ENCODE assay signal across 21 cellular contexts in genomic region chr6:20575691-20576451, GRCh38. TPM values are rescaled to one million over a fixed set of nuclear protein-coding genes. Genes with fewer than 3 reads are reported as not detected.
DNase-seq lines count a peak whose midpoint lies in the region; ATAC-seq, FAIRE-seq and TF ChIP-seq lines count a peak whose summit lies in the region.
"Had no signal": no experiment of that assay in that cellular context is flagged by ENCODE, and none has a peak within 500 bp of the region (broad histone marks: within the 10 kb centered on the region; RNA-seq: fewer than 3 reads in every experiment).

No MANE protein-coding gene starts in this region.

- FAIRE-seq in pancreas (lab: Jason Lieb, UNC): no peak
- FAIRE-seq: H1 had no signal

- TF ChIP-seq CTCF in endothelial cell (IDR thresholded peaks at IDR 0.05; ENCODE audit: unreplicated experiment) (no peak), pancreas (IDR thresholded peaks at IDR 0.05) (no peak)

- H3K4me3 Mint-ChIP-seq in endothelial cell (ENCODE audit: unreplicated experiment): no peak overlapping the region
- H3K4me3 Mint-ChIP-seq: activated B cell treated with CpG ODN at 0.5 μM for 24 hours; activated CD4-positive, alpha-beta memory T cell treated with anti-CD3 and anti-CD28 coated beads for 36 hours; activated T-cell treated with anti-CD3 and anti-CD28 coated beads, Interleukin-2, amount 50 U/mL, for 24 hours; CD8-positive, alpha-beta T cell; IgD-negative memory B cell; neural crest cell; type B pancreatic cell had no signal

- H3K36me3 Mint-ChIP-seq in endothelial cell (ENCODE audit: low read depth, unreplicated experiment): no peaks in the 10 kb centered on the region

- H3K27me3 Mint-ChIP-seq in endothelial cell (ENCODE audit: unreplicated experiment): no peaks in the 10 kb centered on the region
- H3K27me3 Mint-ChIP-seq: activated B cell treated with CpG ODN at 0.5 μM for 24 hours; activated CD4-positive, alpha-beta memory T cell treated with anti-CD3 and anti-CD28 coated beads for 36 hours; activated T-cell treated with anti-CD3 and anti-CD28 coated beads, Interleukin-2, amount 50 U/mL, for 24 hours; IgD-negative memory B cell; type B pancreatic cell had no signal

- no peaks in the 10 kb centered on the region for H3K9me3 Mint-ChIP-seq in endothelial cell (ENCODE audit: unreplicated experiment)
- H3K9me3 Mint-ChIP-seq: activated B cell treated with CpG ODN at 0.5 μM for 24 hours; activated CD4-positive, alpha-beta memory T cell treated with anti-CD3 and anti-CD28 coated beads for 36 hours; activated T-cell treated with anti-CD3 and anti-CD28 coated beads, Interleukin-2, amount 50 U/mL, for 24 hours; CD8-positive, alpha-beta T cell; IgD-negative memory B cell; neural crest cell; type B pancreatic cell had no signal

- H3K27ac Mint-ChIP-seq in endothelial cell (ENCODE audit: unreplicated experiment): peak overlapping the region; percentile 97
- H3K27ac Mint-ChIP-seq: activated B cell treated with CpG ODN at 0.5 μM for 24 hours; activated CD4-positive, alpha-beta memory T cell treated with anti-CD3 and anti-CD28 coated beads for 36 hours; activated T-cell treated with anti-CD3 and anti-CD28 coated beads, Interleukin-2, amount 50 U/mL, for 24 hours; CD8-positive, alpha-beta T cell; IgD-negative memory B cell; type B pancreatic cell had no signal

- WGBS in pancreas, 2 donors: 66 to 72% methylated on average over 4 of the region's 4 CpGs

- H3K4me3 ChIP-seq in pancreas: no peak overlapping the region
- H3K4me3 ChIP-seq: gastrocnemius medialis had no signal

- H3K4me1 ChIP-seq in pancreas: peaks cover 8 to 39% (median 33%) of the 10 kb centered on the region in 3 donors

- H3K27me3 ChIP-seq in pancreas: no peaks in the 10 kb centered on the region
- H3K27me3 ChIP-seq: gastrocnemius medialis had no signal

- ATAC-seq in pancreas: peak; percentile 30 to 47 (median 40)
- ATAC-seq: CD8-positive, alpha-beta T cell; esophagus mucosa; gastrocnemius medialis had no signal

- H3K36me3 ChIP-seq in pancreas: no peaks in the 10 kb centered on the region
- H3K36me3 ChIP-seq: gastrocnemius medialis had no signal

- H3K9me3 ChIP-seq in pancreas: no peaks in the 10 kb centered on the region
- H3K9me3 ChIP-seq: gastrocnemius medialis had no signal

- H3K4me1 Mint-ChIP-seq in endothelial cell (ENCODE audit: unreplicated experiment): peaks cover 38% of the 10 kb centered on the region
- H3K4me1 Mint-ChIP-seq: activated B cell treated with CpG ODN at 0.5 μM for 24 hours had no signal

- H3K27ac ChIP-seq in pancreas: no peak overlapping the region
- H3K27ac ChIP-seq: gastrocnemius medialis had no signal

- intact Hi-C loops in pancreas (cut with DNase I): no loop called here

- DNase-seq in NCI-H146 (lab: John Stamatoyannopoulos, UW): peak; percentile 61
- peak; percentile 82 for DNase-seq in NCI-H69 (lab: John Stamatoyannopoulos, UW)
- peak; percentile 19 for DNase-seq in endothelial cell (ENCODE audit: low spot score)
- no peak for DNase-seq in pancreas
- no peak for DNase-seq in NCI-H446 treated with DMSO at 0.1 percent for 48 hours (lab: John Stamatoyannopoulos, UW)
- DNase-seq in A172 (ENCODE audit: low spot score): no peak
- no peak for DNase-seq in NCI-H510A (lab: John Stamatoyannopoulos, UW)
- DNase-seq: activated B cell treated with CpG ODN at 0.5 μM for 24 hours; activated CD4-positive, alpha-beta memory T cell treated with anti-CD3 and anti-CD28 coated beads for 36 hours; activated naive CD4-positive, alpha-beta T cell treated with Interleukin-2 at 50 U/mL for 16 hours; activated T-cell treated with anti-CD3 and anti-CD28 coated beads, Interleukin-2, amount 50 U/mL, for 24 hours; amniotic stem cell; CD8-positive, alpha-beta T cell; gastrocnemius medialis; stimulated activated CD4-positive, alpha-beta T cell treated with anti-CD3 and anti-CD28 coated beads, Interleukin-4, amount 100 ng/mL, for 1 hour; T-helper 9 cell had no signal

RNA-seq across cellular contexts. Expression of gene CDKAL1, which starts 41.6 kb away (rescaled TPM):
- total RNA-seq in endothelial cell (ENCODE audit: unreplicated experiment): 43.9 TPM
- total RNA-seq in pancreas: 10 to 100 TPM in 2 of 6 donors, 1 to 10 TPM in 4; 6.7 to 11.7 (median 8.8) TPM
- polyA plus RNA-seq in pancreas: 1 to 10 TPM; 3.3 TPM
- 15.4 and 23.4 TPM in 2 replicates for total RNA-seq in A172 (2014; rRNA removed; shearing (Covaris generic))

Comparison
In these comparisons a context has a peak if more than half of its experiments do, and no peak if none do; other contexts are left out.
1. DNase-seq: peak in NCI-H146 (single experiment), NCI-H69 (single experiment) and endothelial cell (single experiment); none in pancreas (0 of 6), NCI-H446 treated with DMSO at 0.1 percent for 48 hours (single experiment), A172 (single experiment) and NCI-H510A (single experiment).